8 cellular contexts compared by ENCODE assay signal in genomic region chr2:74472086-74472944, GRCh38. TPM values are rescaled to one million over a fixed set of nuclear protein-coding genes. Genes with fewer than 3 reads are reported as not detected.
DNase-seq lines count a peak whose midpoint lies in the region; ATAC-seq and TF ChIP-seq lines count a peak whose summit lies in the region.

TSS of gene MRPL53 (minus strand) at chr2:74472680. CDS start at chr2:74472660, 20 bp downstream.

- ATAC-seq in HG02588 (IDR thresholded peaks at IDR 0.05; ENCODE audit: unreplicated experiment) (peak; percentile 82), Right ventricle myocardium superior (ENCODE audit: poor library complexity) (peak; percentile 97)

- H3K27me3 ChIP-seq in parathyroid adenoma (ENCODE audit: control insufficient read depth, insufficient read depth, low read length) (no peaks in the 10 kb centered on the region), tibial artery (no peaks in the 10 kb centered on the region)

- intact Hi-C loops in Right ventricle myocardium superior (cut with DNase I) (no loop called here), tibial artery (cut with DNase I; ENCODE audit: low total_unique reads) (no loop called here)

- TF ChIP-seq CTCF in GM10266 (IDR thresholded peaks at IDR 0.05; ENCODE audit: control insufficient read depth, insufficient read depth, low read depth, missing control alignments) (no peak), parathyroid adenoma (IDR thresholded peaks at IDR 0.05) (no peak), tibial artery (IDR thresholded peaks at IDR 0.05) (peak in 1 of 2 experiments; percentile 2)

- peak within 1 kb of the TSS; percentile 90 for H3K27ac ChIP-seq in parathyroid adenoma
- peak within 1 kb of the TSS; percentile 78 to 85 for H3K27ac ChIP-seq in tibial artery

- H3K4me3 ChIP-seq in parathyroid adenoma (ENCODE audit: low read depth, low read length) (peak within 1 kb of the TSS; percentile 95), tibial artery (peak within 1 kb of the TSS; percentile 61 to 69)

- H2AFZ ChIP-seq in parathyroid adenoma: peak within 1 kb of the TSS; percentile 94

- H3K36me3 ChIP-seq in parathyroid adenoma (ENCODE audit: control insufficient read depth, insufficient read depth, low read length) (no peaks in the 10 kb centered on the region), tibial artery (peaks cover 13 to 32% (median 15%) of the 10 kb centered on the region in 3 donors)

- peak within 1 kb of the TSS; percentile 15 for H3K9ac ChIP-seq in parathyroid adenoma

- no peaks in the 10 kb centered on the region for H3K79me2 ChIP-seq in parathyroid adenoma

- H3K4me1 ChIP-seq in parathyroid adenoma (peaks cover 8% of the 10 kb centered on the region), tibial artery (peaks cover 0 to 25% (median 13%) of the 10 kb centered on the region in 4 donors)

- peak within 1 kb of the TSS; percentile 82 for H3K4me2 ChIP-seq in parathyroid adenoma (ENCODE audit: low read length)

- H3K9me3 ChIP-seq in parathyroid adenoma (ENCODE audit: control insufficient read depth, low read length) (no peaks in the 10 kb centered on the region), tibial artery (no peaks in the 10 kb centered on the region)

- DNase-seq in GM10266 (ENCODE audit: extremely low spot score) (peak; percentile 83), NCI-H1105 treated with DMSO at 0.1 percent for 48 hours (lab: John Stamatoyannopoulos, UW) (peak; percentile 89), SW480 (ENCODE audit: low spot score) (peak; percentile 94), Right ventricle myocardium superior (peak; percentile 97), tibial artery (peak; percentile 94 to 95)
- DNase-seq in activated naive CD8-positive, alpha-beta T cell treated with anti-CD3 and anti-CD28 coated beads, Interleukin-2, amount 50 U/mL, for 16 hours (ENCODE audit: low read depth, low spot score): peak; percentile 93

RNA-seq across cellular contexts. Expression of gene MRPL53, which starts in this region (rescaled TPM):
- 159 TPM for total RNA-seq in Right ventricle myocardium superior

Comparison
In these comparisons a context has a peak if more than half of its experiments do, and no peak if none do; other contexts are left out.
1. Peak in every context shown above with its lines: DNase-seq, ATAC-seq, H3K4me3 ChIP-seq and H3K27ac ChIP-seq.